Comparison of ENCODE assay signal across 1 cellular context in genomic region chr2:174039551-174040416, GRCh38.
TF ChIP-seq lines count a peak whose summit lies in the region.

No MANE protein-coding gene starts in this region.

TF ChIP-seq in HepG2, 621 proteins besides CTCF, POLR2A, EP300 and RAD21 (continued from another document and continues in another):
- no peak for TF ChIP-seq ZBTB40 (IDR thresholded peaks at IDR 0.05)
- peak; percentile 23 for TF ChIP-seq ZBTB40 (CRISPR knock-in tag; IDR thresholded peaks at IDR 0.05)
- TF ChIP-seq ZNF260 (CRISPR knock-in tag; IDR thresholded peaks at IDR 0.05; ENCODE audit: borderline replicate concordance, low read depth), result no peak
- no peak for TF ChIP-seq TEF (CRISPR knock-in tag; IDR thresholded peaks at IDR 0.05)
- no peak for TF ChIP-seq ZFP36L1 (CRISPR knock-in tag; IDR thresholded peaks at IDR 0.05)
- no peak for TF ChIP-seq ESRRA (CRISPR knock-in tag; IDR thresholded peaks at IDR 0.05; ENCODE audit: low read depth)
- 0 out of 2 replicates have a peak, but pooled peaks have one; percentile 56 for TF ChIP-seq ZNF253 (CRISPR knock-in tag; IDR thresholded peaks at IDR 0.05; ENCODE audit: borderline replicate concordance)
- no peak for TF ChIP-seq FOXA1 (IDR thresholded peaks at IDR 0.05)
- TF ChIP-seq FOXA1 (CRISPR knock-in tag; IDR thresholded peaks at IDR 0.05), result peak; percentile 15; the same call in 1 of the 2 replicates
- no peak for TF ChIP-seq ZNF10 (CRISPR knock-in tag; IDR thresholded peaks at IDR 0.05; ENCODE audit: borderline replicate concordance, low read depth)
- 0 out of 2 replicates have a peak, but pooled peaks have one; percentile 35 for TF ChIP-seq ZNF225 (CRISPR knock-in tag; IDR thresholded peaks at IDR 0.05)
- TF ChIP-seq ZNF501 (CRISPR knock-in tag; IDR thresholded peaks at IDR 0.05), result 0 out of 2 replicates have a peak, but pooled peaks have one; percentile 46
- TF ChIP-seq LCORL (IDR thresholded peaks at IDR 0.05), result no peak
- peak; percentile 43; the same call in 1 of the 2 replicates for TF ChIP-seq LCORL (CRISPR knock-in tag; IDR thresholded peaks at IDR 0.05)
- TF ChIP-seq FOSL2 (CRISPR knock-in tag; IDR thresholded peaks at IDR 0.05), result peak; percentile 92
- no peak for TF ChIP-seq PRMT3 (CRISPR knock-in tag; IDR thresholded peaks at IDR 0.05; ENCODE audit: borderline replicate concordance, low read depth)
- peak; percentile 47; the same call in 1 of the 2 replicates for TF ChIP-seq NFATC3 (CRISPR knock-in tag; IDR thresholded peaks at IDR 0.05)
- TF ChIP-seq BATF2 (CRISPR knock-in tag; IDR thresholded peaks at IDR 0.05), result no peak
- no peak for TF ChIP-seq HNRNPLL (IDR thresholded peaks at IDR 0.05; ENCODE audit: low read depth, low read length, poor library complexity, severe bottlenecking)
- no peak for TF ChIP-seq POLR2AphosphoS5 (IDR thresholded peaks at IDR 0.05; ENCODE audit: low read depth, low read length)
- TF ChIP-seq ZNF850 (CRISPR knock-in tag; conservative IDR thresholded peaks at IDR 0.05), result no peak
- peak; percentile 68 for TF ChIP-seq ZNF878 (CRISPR knock-in tag; IDR thresholded peaks at IDR 0.05)
- TF ChIP-seq GTF3A (CRISPR knock-in tag; conservative IDR thresholded peaks at IDR 0.05), result no peak
- no peak for TF ChIP-seq SYNCRIP (IDR thresholded peaks at IDR 0.05; ENCODE audit: insufficient read depth, low read depth, low read length)
- TF ChIP-seq MEIS1 (CRISPR knock-in tag; IDR thresholded peaks at IDR 0.05; ENCODE audit: borderline replicate concordance), result no peak
- no peak for TF ChIP-seq NONO (IDR thresholded peaks at IDR 0.05)
- TF ChIP-seq NONO (CRISPR knock-in tag; conservative IDR thresholded peaks at IDR 0.05), result no peak
- no peak for TF ChIP-seq MAZ (IDR thresholded peaks at IDR 0.05; ENCODE audit: borderline replicate concordance, low read depth, low read length)
- TF ChIP-seq MAZ (CRISPR knock-in tag; IDR thresholded peaks at IDR 0.05; ENCODE audit: low read depth), result peak; percentile 73; the same call in 1 of the 2 replicates
- peak; percentile 27; the same call in 1 of the 2 replicates for TF ChIP-seq GMEB1 (CRISPR knock-in tag; IDR thresholded peaks at IDR 0.05; ENCODE audit: borderline replicate concordance)
- TF ChIP-seq ATF7-NPFF (CRISPR knock-in tag; IDR thresholded peaks at IDR 0.05; ENCODE audit: low read depth), result no peak
- TF ChIP-seq PAXIP1 (CRISPR knock-in tag; conservative IDR thresholded peaks at IDR 0.05), result peak; percentile 49; the same call in 1 of the 2 replicates
- TF ChIP-seq ZNF256 (CRISPR knock-in tag; conservative IDR thresholded peaks at IDR 0.05), result 0 out of 2 replicates have a peak, but pooled peaks have one; percentile 56
- no peak for TF ChIP-seq ZC3H4 (CRISPR knock-in tag; IDR thresholded peaks at IDR 0.05; ENCODE audit: borderline replicate concordance)
- peak; percentile 53; the same call in 1 of the 2 replicates for TF ChIP-seq RXRB (CRISPR knock-in tag; IDR thresholded peaks at IDR 0.05; ENCODE audit: borderline replicate concordance)
- TF ChIP-seq SP1 (IDR thresholded peaks at IDR 0.05), result no peak
- TF ChIP-seq SP1 (CRISPR knock-in tag; IDR thresholded peaks at IDR 0.05), result peak; percentile 8; the same call in 1 of the 2 replicates
- TF ChIP-seq NFYB (CRISPR knock-in tag; IDR thresholded peaks at IDR 0.05), result no peak
- 0 out of 2 replicates have a peak, but pooled peaks have one; percentile 30 for TF ChIP-seq RNF2 (conservative IDR thresholded peaks at IDR 0.05; ENCODE audit: low read depth)
- TF ChIP-seq MIER2 (CRISPR knock-in tag; IDR thresholded peaks at IDR 0.05), result peak; percentile 58; the same call in 1 of the 2 replicates
- peak in 1 of 2 experiments; percentile 77; a peak in 1 of 4 replicates for TF ChIP-seq KLF16 (CRISPR knock-in tag; IDR thresholded peaks at IDR 0.05)
- no peak for TF ChIP-seq ZNF329 (CRISPR knock-in tag; IDR thresholded peaks at IDR 0.05; ENCODE audit: low read depth)
- no peak for TF ChIP-seq SSRP1 (CRISPR knock-in tag; IDR thresholded peaks at IDR 0.05)
- TF ChIP-seq GZF1 (CRISPR knock-in tag; IDR thresholded peaks at IDR 0.05), result no peak
- TF ChIP-seq ZNF263 (CRISPR knock-in tag; IDR thresholded peaks at IDR 0.05), result 0 out of 2 replicates have a peak, but pooled peaks have one; percentile 22
- TF ChIP-seq ATF1 (CRISPR knock-in tag; IDR thresholded peaks at IDR 0.05), result 0 out of 2 replicates have a peak, but pooled peaks have one; percentile 24
- TF ChIP-seq ZNF230 (CRISPR knock-in tag; IDR thresholded peaks at IDR 0.05), result no peak
- no peak for TF ChIP-seq ZNF660 (CRISPR knock-in tag; IDR thresholded peaks at IDR 0.05; ENCODE audit: borderline replicate concordance, low read depth)
- no peak for TF ChIP-seq PHB2 (IDR thresholded peaks at IDR 0.05; ENCODE audit: partially characterized antibody)
- TF ChIP-seq AFF4 (CRISPR knock-in tag; IDR thresholded peaks at IDR 0.05), result 0 out of 2 replicates have a peak, but pooled peaks have one; percentile 75
- TF ChIP-seq ZMYM3 (CRISPR knock-in tag; IDR thresholded peaks at IDR 0.05), result peak; percentile 99
